ENCODE assay signal across 29 cellular contexts in genomic region chr20:48674461-48674860, GRCh38.
"Had no signal": no experiment of that assay in that cellular context is flagged by ENCODE, and none has a peak within 500 bp of the region (broad histone marks: within the 10 kb centered on the region; RNA-seq: fewer than 3 reads in every experiment).

No MANE protein-coding gene starts in this region.

- H3K4me3 ChIP-seq: ascending aorta, breast epithelium, cardiac muscle cell, colonic mucosa, esophagus squamous epithelium, gastroesophageal sphincter, heart right ventricle had no signal

- H3K27me3 Mint-ChIP-seq: activated CD4-positive, alpha-beta T cell treated with anti-CD3 and anti-CD28 coated beads for 36 hours; activated CD4-positive, alpha-beta T cell treated with anti-CD3 and anti-CD28 coated beads, Interleukin-2, amount 10 ng/mL, durations not matched to agents 24 days and 14 days; activated CD8-positive, alpha-beta T cell treated with anti-CD3 and anti-CD28 coated beads for 36 hours; activated naive CD8-positive, alpha-beta T cell treated with anti-CD3 and anti-CD28 coated beads for 36 hours; activated T-helper 17 cell treated with anti-CD3 and anti-CD28 coated beads, Interleukin-2, amount 50 U/mL, for 72 hours had no signal

- H3K36me3 ChIP-seq: breast epithelium, cardiac muscle cell, colonic mucosa had no signal

- H3K4me3 Mint-ChIP-seq: activated CD4-positive, alpha-beta T cell treated with anti-CD3 and anti-CD28 coated beads for 36 hours; activated CD4-positive, alpha-beta T cell treated with anti-CD3 and anti-CD28 coated beads, Interleukin-2, amount 10 ng/mL, durations not matched to agents 24 days and 14 days; activated CD8-positive, alpha-beta T cell treated with anti-CD3 and anti-CD28 coated beads for 36 hours; activated naive CD8-positive, alpha-beta T cell treated with anti-CD3 and anti-CD28 coated beads for 36 hours; activated T-cell treated with anti-CD3 and anti-CD28 coated beads, Interleukin-2, amount 50 U/mL, for 4 hours; activated T-helper 17 cell treated with anti-CD3 and anti-CD28 coated beads, Interleukin-2, amount 50 U/mL, for 72 hours; brain had no signal

- H3K9me3 ChIP-seq: ascending aorta, breast epithelium, colonic mucosa, esophagus squamous epithelium, gastroesophageal sphincter had no signal

- H3K9me3 Mint-ChIP-seq: activated CD4-positive, alpha-beta T cell treated with anti-CD3 and anti-CD28 coated beads, Interleukin-2, amount 10 ng/mL, durations not matched to agents 24 days and 14 days; activated CD8-positive, alpha-beta T cell treated with anti-CD3 and anti-CD28 coated beads for 36 hours; activated naive CD8-positive, alpha-beta T cell treated with anti-CD3 and anti-CD28 coated beads for 36 hours; activated T-cell treated with anti-CD3 and anti-CD28 coated beads, Interleukin-2, amount 50 U/mL, for 4 hours; activated T-helper 17 cell treated with anti-CD3 and anti-CD28 coated beads, Interleukin-2, amount 50 U/mL, for 72 hours had no signal

- FAIRE-seq: endometrium, endothelial cell of umbilical vein had no signal

- H3K4me1 Mint-ChIP-seq: activated CD4-positive, alpha-beta T cell treated with anti-CD3 and anti-CD28 coated beads for 36 hours had no signal

- H3K4me1 ChIP-seq: ascending aorta, breast epithelium, colonic mucosa had no signal

- H3K27ac ChIP-seq: ascending aorta, breast epithelium, cardiac muscle cell, colonic mucosa, epithelial cell of prostate, esophagus squamous epithelium, gastroesophageal sphincter, heart right ventricle had no signal

- H3K27ac Mint-ChIP-seq: activated CD4-positive, alpha-beta T cell treated with anti-CD3 and anti-CD28 coated beads for 36 hours; activated CD4-positive, alpha-beta T cell treated with anti-CD3 and anti-CD28 coated beads, Interleukin-2, amount 10 ng/mL, durations not matched to agents 24 days and 14 days; activated naive CD8-positive, alpha-beta T cell treated with anti-CD3 and anti-CD28 coated beads for 36 hours; brain had no signal

- ATAC-seq: activated CD4-positive, alpha-beta T cell treated with anti-CD3 and anti-CD28 coated beads for 36 hours; activated CD8-positive, alpha-beta T cell treated with anti-CD3 and anti-CD28 coated beads for 36 hours; activated T-cell treated with anti-CD3 and anti-CD28 coated beads, Interleukin-2, amount 50 U/mL, for 4 hours; activated T-helper 17 cell treated with anti-CD3 and anti-CD28 coated beads, Interleukin-2, amount 50 U/mL, for 72 hours; gastroesophageal sphincter; heart right ventricle had no signal

- DNase-seq: activated CD4-positive, alpha-beta T cell treated with anti-CD3 and anti-CD28 coated beads for 36 hours; activated CD4-positive, alpha-beta T cell treated with anti-CD3 and anti-CD28 coated beads, Interleukin-2, amount 10 ng/mL, durations not matched to agents 24 days and 14 days; activated CD4-positive, CD25-positive, alpha-beta regulatory T cell; activated CD4-positive, CD25-positive, alpha-beta regulatory T cell treated with anti-CD3 and anti-CD28 coated beads, Interleukin-2, amount 50 U/mL, for 72 hours; activated CD8-positive, alpha-beta memory T cell treated with anti-CD3 and anti-CD28 coated beads for 24 hours; activated CD8-positive, alpha-beta T cell treated with anti-CD3 and anti-CD28 coated beads for 36 hours; activated effector memory CD4-positive, alpha-beta T cell treated with Interleukin-2 at 50 U/mL for 16 hours; activated gamma-delta T cell treated with Interleukin-2 at 50 U/mL for 16 hours; activated naive CD4-positive, alpha-beta T cell treated with anti-CD3 and anti-CD28 coated beads, Interleukin-2, amount 50 U/mL, for 16 hours; activated naive CD4-positive, alpha-beta T cell treated with Interleukin-2 at 50 U/mL for 16 hours; activated naive CD8-positive, alpha-beta T cell treated with anti-CD3 and anti-CD28 coated beads for 36 hours; activated T-cell treated with anti-CD3 and anti-CD28 coated beads, Interleukin-2, amount 50 U/mL, for 4 hours; central memory CD4-positive, alpha-beta T cell; cerebellar nuclear complex; colonic mucosa; effector CD8-positive, alpha-beta T cell; esophagus squamous epithelium; foreskin melanocyte; heart right ventricle; T-helper 2 cell had no signal

- H3K27me3 ChIP-seq: ascending aorta, breast epithelium, cardiac muscle cell, colonic mucosa, esophagus squamous epithelium, gastroesophageal sphincter, heart right ventricle had no signal
